In the genomic region with DNA sequence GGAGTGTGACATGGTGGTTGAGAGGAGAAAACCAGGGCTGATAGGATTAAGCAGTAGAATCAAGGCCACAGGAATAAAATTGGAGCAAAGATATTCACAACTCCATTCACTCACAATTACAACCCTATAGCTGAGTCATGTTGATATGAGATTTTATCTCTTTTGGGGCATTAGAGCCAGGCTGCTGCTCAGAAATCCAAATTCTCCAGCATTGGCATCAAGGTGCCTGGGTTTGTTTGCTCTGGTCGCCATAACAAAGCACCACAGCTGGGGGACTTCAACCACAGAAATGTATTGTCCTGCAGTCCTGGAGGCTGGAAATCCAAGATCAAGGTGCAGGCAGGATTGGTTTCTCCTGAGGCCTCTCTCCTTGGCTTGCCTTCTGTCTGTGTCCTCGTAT, we compare ENCODE assay signal across 22 cellular contexts.
"Had no signal": no experiment of that assay in that cellular context is flagged by ENCODE, and none has a peak within 500 bp of the region (broad histone marks: within the 10 kb centered on the region; RNA-seq: fewer than 3 reads in every experiment).

No MANE protein-coding gene starts in this region.

- H3K9me3 ChIP-seq: adrenal gland, left ventricle myocardium inferior, stomach, suprapubic skin, tibial nerve had no signal

- H3K4me3 Mint-ChIP-seq: activated CD4-positive, alpha-beta T cell treated with anti-CD3 and anti-CD28 coated beads, Interleukin-2, amount 10 ng/mL, durations not matched to agents 7 days and 5 days; activated CD8-positive, alpha-beta T cell treated with anti-CD3 and anti-CD28 coated beads, Interleukin-2, amount 10 ng/mL, durations not matched to agents 7 days and 5 days; activated naive CD8-positive, alpha-beta T cell; activated T-cell treated with anti-CD3 and anti-CD28 coated beads, Interleukin-2, amount 50 U/mL, for 24 hours; activated T-helper 17 cell treated with anti-CD3 and anti-CD28 coated beads, Interleukin-2, amount 50 U/mL, for 72 hours; naive thymus-derived CD4-positive, alpha-beta T cell; neural crest cell; stimulated activated effector memory CD8-positive, alpha-beta T cell treated with anti-CD3 and anti-CD28 coated beads, Interleukin-12 subunit alpha, Interleukin-12 subunit beta, amount 100 ng/mL, for 72 hours had no signal

- DNase-seq: activated CD4-positive, alpha-beta T cell treated with anti-CD3 and anti-CD28 coated beads, Interleukin-2, amount 10 ng/mL, durations not matched to agents 7 days and 5 days; activated CD4-positive, CD25-positive, alpha-beta regulatory T cell treated with anti-CD3 and anti-CD28 coated beads, Interleukin-2, amount 50 U/mL, for 72 hours; activated CD8-positive, alpha-beta T cell treated with anti-CD3 and anti-CD28 coated beads, Interleukin-2, amount 10 ng/mL, durations not matched to agents 7 days and 5 days; activated T-cell treated with anti-CD3 and anti-CD28 coated beads, Interleukin-2, amount 50 U/mL, for 24 hours; adrenal gland; cortex of kidney; erythroblast; foreskin fibroblast; left ventricle myocardium inferior; naive thymus-derived CD4-positive, alpha-beta T cell; occipital lobe; small intestine; stimulated activated CD4-positive, alpha-beta T cell treated with anti-CD3 and anti-CD28 coated beads, Interleukin-2, amount 100 ng/mL, for 24 hours; stomach; WERI-Rb-1 had no signal

- H3K4me1 ChIP-seq: stomach, suprapubic skin, tibial nerve had no signal

- H3K4me3 ChIP-seq: adrenal gland, left ventricle myocardium inferior, stomach, suprapubic skin, tibial nerve had no signal

- H3K27me3 ChIP-seq: adrenal gland, stomach, suprapubic skin, tibial nerve had no signal

- H3K9me3 Mint-ChIP-seq: activated CD4-positive, alpha-beta T cell treated with anti-CD3 and anti-CD28 coated beads, Interleukin-2, amount 10 ng/mL, durations not matched to agents 7 days and 5 days; activated T-cell treated with anti-CD3 and anti-CD28 coated beads, Interleukin-2, amount 50 U/mL, for 24 hours; activated T-helper 17 cell treated with anti-CD3 and anti-CD28 coated beads, Interleukin-2, amount 50 U/mL, for 72 hours; neural crest cell; stimulated activated effector memory CD8-positive, alpha-beta T cell treated with anti-CD3 and anti-CD28 coated beads, Interleukin-12 subunit alpha, Interleukin-12 subunit beta, amount 100 ng/mL, for 72 hours had no signal

- H3K36me3 ChIP-seq: adrenal gland, left ventricle myocardium inferior, stomach, suprapubic skin, tibial nerve, WERI-Rb-1 had no signal

- H3K36me3 Mint-ChIP-seq: activated naive CD8-positive, alpha-beta T cell had no signal

- H3K27ac ChIP-seq: adrenal gland, left ventricle myocardium inferior, stomach, suprapubic skin, tibial nerve, WERI-Rb-1 had no signal

- ATAC-seq: activated CD8-positive, alpha-beta T cell treated with anti-CD3 and anti-CD28 coated beads, Interleukin-2, amount 10 ng/mL, durations not matched to agents 7 days and 5 days; activated T-helper 17 cell treated with anti-CD3 and anti-CD28 coated beads, Interleukin-2, amount 50 U/mL, for 72 hours; naive thymus-derived CD4-positive, alpha-beta T cell; sciatic nerve; stimulated activated effector memory CD8-positive, alpha-beta T cell treated with anti-CD3 and anti-CD28 coated beads, Interleukin-12 subunit alpha, Interleukin-12 subunit beta, amount 100 ng/mL, for 72 hours had no signal

- H3K27ac Mint-ChIP-seq: activated CD4-positive, alpha-beta T cell treated with anti-CD3 and anti-CD28 coated beads, Interleukin-2, amount 10 ng/mL, durations not matched to agents 7 days and 5 days; activated CD8-positive, alpha-beta T cell treated with anti-CD3 and anti-CD28 coated beads, Interleukin-2, amount 10 ng/mL, durations not matched to agents 7 days and 5 days; activated naive CD8-positive, alpha-beta T cell; activated T-cell treated with anti-CD3 and anti-CD28 coated beads, Interleukin-2, amount 50 U/mL, for 24 hours; activated T-helper 17 cell treated with anti-CD3 and anti-CD28 coated beads, Interleukin-2, amount 50 U/mL, for 72 hours; naive thymus-derived CD4-positive, alpha-beta T cell; stimulated activated effector memory CD8-positive, alpha-beta T cell treated with anti-CD3 and anti-CD28 coated beads, Interleukin-12 subunit alpha, Interleukin-12 subunit beta, amount 100 ng/mL, for 72 hours had no signal
